ENCODE assay signal across 9 cellular contexts in the genomic region with DNA sequence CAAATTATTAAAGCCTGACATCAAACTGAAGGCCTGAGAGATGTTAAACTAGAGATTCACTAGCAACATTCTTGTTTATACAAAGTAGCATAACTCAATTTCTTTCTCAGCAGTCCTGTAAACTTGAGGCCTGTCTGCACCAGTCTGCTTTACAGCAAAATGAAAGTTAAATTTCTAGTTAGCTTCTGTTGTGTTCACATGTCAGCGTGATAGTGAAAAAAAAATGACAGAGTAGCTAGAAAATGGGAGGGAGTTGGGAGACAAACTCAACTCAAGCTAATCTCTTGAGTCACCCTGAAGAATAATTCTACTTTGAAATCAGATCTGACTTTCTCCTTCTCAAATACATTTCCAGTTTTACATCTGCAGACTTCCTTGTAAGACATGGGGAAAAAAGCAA. TPM values are rescaled to one million over a fixed set of nuclear protein-coding genes. Genes with fewer than 3 reads are reported as not detected.
A peak's percentile ranks its signal among the peaks of the same experiment; 100 is the strongest.
DNase-seq lines count a peak whose midpoint lies in the region; ATAC-seq and TF ChIP-seq lines count a peak whose summit lies in the region.
"Had no signal": no experiment of that assay in that cellular context is flagged by ENCODE, and none has a peak within 500 bp of the region (broad histone marks: within the 10 kb centered on the region; RNA-seq: fewer than 3 reads in every experiment).

No MANE protein-coding gene starts in this region.

- peak overlapping the region; percentile 42; the same call in 1 of the 2 replicates for H3K9ac ChIP-seq in IMR-90 (ENCODE audit: low read depth, low read length)

- no peak overlapping the region for H3K18ac ChIP-seq in IMR-90 (ENCODE audit: low read depth, low read length)

- H2BK5ac ChIP-seq in IMR-90 (ENCODE audit: low read depth, low read length, poor library complexity, severe bottlenecking): peak overlapping the region; percentile 91

- peak overlapping the region in 1 of 2 experiments; percentile 37; a peak in 1 of 4 replicates for H4K8ac ChIP-seq in IMR-90 (ENCODE audit: low read depth in 2 of 2, low read length in 2 of 2)

- TF ChIP-seq CTCF in IMR-90 (conservative IDR thresholded peaks at IDR 0.05; ENCODE audit: low read depth, low read length) (no peak), left lung (IDR thresholded peaks at IDR 0.05) (no peak)

- BruUV-seq in IMR-90 (replicated peaks; lab: Mats Ljungman, UMichigan): no TSS peak

- H3K27ac ChIP-seq in IMR-90 (ENCODE audit: insufficient read depth, low read length) (peak overlapping the region; percentile 89; the same call in 1 of the 2 replicates), left lung (peak overlapping the region; percentile 29 to 34)

- H3K4me3 ChIP-seq in IMR-90 (ENCODE audit: insufficient read depth, low read depth, low read length) (peak overlapping the region; percentile 17; the same call in 1 of the 2 replicates), left lung (no peak overlapping the region)

- no peaks in the 10 kb centered on the region for H3K9me3 ChIP-seq in IMR-90 (ENCODE audit: control insufficient read depth, insufficient read depth, low read length)
- H3K9me3 ChIP-seq in left lung: no peaks in the 10 kb centered on the region

- dilution Hi-C loops in IMR-90 (cut with HindIII; ENCODE audit: low sequenced_read_pairs, unreplicated experiment): no loop called here

- peaks cover 26 to 69% of the 10 kb centered on the region in 2 experiments for H3K79me1 ChIP-seq in IMR-90 (ENCODE audit: low read depth in 1 of 2, low read length in 2 of 2)

- 0 out of 2 replicates have a peak, but pooled peaks have one; percentile 4 for TF ChIP-seq RAD21 in IMR-90 (IDR thresholded peaks at IDR 0.05; ENCODE audit: low read length)

- H3K4me1 ChIP-seq in IMR-90 (ENCODE audit: control insufficient read depth, insufficient read depth, low read length): peaks cover 19% of the 10 kb centered on the region
- H3K4me1 ChIP-seq in left lung: peaks cover 9 to 21% of the 10 kb centered on the region in 2 donors

- in situ Hi-C loops in IMR-90 (cut with MboI; ENCODE audit: low sequenced_read_pairs): no loop called here

- POLR2A ChIA-PET in IMR-90 (lab: Charles Lee; ENCODE audit: unreplicated experiment): no interaction called here

- H2AK9ac ChIP-seq in IMR-90 (replicated peaks; ENCODE audit: low read depth, low read length, poor library complexity): no peak overlapping the region

- H4K20me1 ChIP-seq in IMR-90 (ENCODE audit: insufficient read depth, low read length): peaks cover 60% of the 10 kb centered on the region

- peak overlapping the region; percentile 48; the same call in 1 of the 2 replicates for H3K14ac ChIP-seq in IMR-90 (replicated peaks; ENCODE audit: low read depth, low read length)

- H2BK20ac ChIP-seq in IMR-90 (ENCODE audit: low read depth, low read length): no peak overlapping the region

- H4K5ac ChIP-seq in IMR-90 (ENCODE audit: low read depth, low read length): no peak overlapping the region; the same call in 1 of the 2 replicates

- H3K36me3 ChIP-seq in IMR-90 (ENCODE audit: control insufficient read depth, insufficient read depth, low read length) (peaks cover 2% of the 10 kb centered on the region; the same call in 1 of the 2 replicates), left lung (no peaks in the 10 kb centered on the region)

- peak overlapping the region; percentile 55; the same call in 1 of the 2 replicates for H3K4ac ChIP-seq in IMR-90 (ENCODE audit: low read depth, low read length)

- ATAC-seq in IMR-90 (ENCODE audit: low read depth): peak; percentile 79
- no peak for ATAC-seq in left lung
- ATAC-seq: activated T-cell treated with anti-CD3 and anti-CD28 coated beads, Interleukin-2, amount 50 U/mL, for 4 hours had no signal

- no peaks in the 10 kb centered on the region for H3K27me3 ChIP-seq in IMR-90 (ENCODE audit: control insufficient read depth, insufficient read depth, low read length)
- H3K27me3 ChIP-seq in left lung: peaks cover 0 to 6% of the 10 kb centered on the region in 2 donors

- peak overlapping the region; percentile 82; the same call in 1 of the 2 replicates for H3K23ac ChIP-seq in IMR-90 (ENCODE audit: low read depth, low read length)

- CTCF ChIA-PET in IMR-90 (lab: Yijun Ruan, JAX): interaction anchor here (0.6 to 1.1 kb wide), 3 partner anchors 43 to 123 kb away, joined by 4 read pairs; no protein-coding TSS in a partner anchor

- H2AK5ac ChIP-seq in IMR-90 (ENCODE audit: low read depth, low read length): no peak overlapping the region

- H2BK15ac ChIP-seq in IMR-90 (ENCODE audit: low read depth, low read length): no peak overlapping the region

- peak overlapping the region; percentile 97 for H3K4me2 ChIP-seq in IMR-90 (ENCODE audit: low read depth, low read length)

- intact Hi-C loops in IMR-90 (cut with micrococcal nuclease): no loop called here
- intact Hi-C loops in left lung (cut with DNase I): no loop called here

- H2AFZ ChIP-seq in IMR-90 (replicated peaks; ENCODE audit: low read length, poor library complexity): no peak overlapping the region

- peaks cover 14% of the 10 kb centered on the region for H3K9me1 ChIP-seq in IMR-90 (ENCODE audit: insufficient read depth, low read length)

- H4K91ac ChIP-seq in IMR-90 (ENCODE audit: insufficient read depth, low read depth, low read length): peak overlapping the region; percentile 24; the same call in 1 of the 2 replicates

- WGBS in IMR-90 (ENCODE audit: extremely low coverage in 2 of 2, insufficient read length in 1 of 2), 2 experiments: no CpG with 5 or more reads among the region's 1 CpG

- no peak for TF ChIP-seq POLR2A in IMR-90 (IDR thresholded peaks at IDR 0.05; ENCODE audit: low read depth, low read length)

- DNase-seq in IMR-90 (peak; percentile 90), amniotic epithelial cell (ENCODE audit: low read depth) (peak; percentile 84), left lung (no peak), stromal cell of bone marrow (ENCODE audit: low read depth) (peak; percentile 48), NCI-H526 treated with DMSO at 0.1 percent for 48 hours (lab: John Stamatoyannopoulos, UW) (no peak), germinal center (ENCODE audit: low spot score) (no peak), NCI-H446 (lab: John Stamatoyannopoulos, UW) (no peak)
- DNase-seq: activated T-cell treated with anti-CD3 and anti-CD28 coated beads, Interleukin-2, amount 50 U/mL, for 4 hours; NCI-H446 treated with DMSO at 0.1 percent for 48 hours had no signal

- 0 out of 2 replicates have a peak overlapping the region, but pooled peaks have one; percentile 16 for H3K56ac ChIP-seq in IMR-90 (ENCODE audit: extremely low read depth, insufficient read depth, low read length)

- H2BK120ac ChIP-seq in IMR-90 (ENCODE audit: low read depth, low read length): peak overlapping the region; percentile 29; the same call in 1 of the 2 replicates

TF ChIP-seq in IMR-90, 13 proteins besides CTCF, POLR2A, EP300 and RAD21:
- TF ChIP-seq MAZ (IDR thresholded peaks at IDR 0.05; ENCODE audit: borderline replicate concordance, low read depth, low read length): no peak
- TF ChIP-seq, protein P1, sequence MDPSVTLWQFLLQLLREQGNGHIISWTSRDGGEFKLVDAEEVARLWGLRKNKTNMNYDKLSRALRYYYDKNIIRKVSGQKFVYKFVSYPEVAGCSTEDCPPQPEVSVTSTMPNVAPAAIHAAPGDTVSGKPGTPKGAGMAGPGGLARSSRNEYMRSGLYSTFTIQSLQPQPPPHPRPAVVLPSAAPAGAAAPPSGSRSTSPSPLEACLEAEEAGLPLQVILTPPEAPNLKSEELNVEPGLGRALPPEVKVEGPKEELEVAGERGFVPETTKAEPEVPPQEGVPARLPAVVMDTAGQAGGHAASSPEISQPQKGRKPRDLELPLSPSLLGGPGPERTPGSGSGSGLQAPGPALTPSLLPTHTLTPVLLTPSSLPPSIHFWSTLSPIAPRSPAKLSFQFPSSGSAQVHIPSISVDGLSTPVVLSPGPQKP (IDR thresholded peaks at IDR 0.05; ENCODE audit: borderline replicate concordance, low read depth, low read length): no peak
- no peak for TF ChIP-seq NFE2L2 (IDR thresholded peaks at IDR 0.05; ENCODE audit: low read depth, low read length)
- TF ChIP-seq CHD1 (IDR thresholded peaks at IDR 0.05; ENCODE audit: low read depth, low read length): no peak
- no peak for TF ChIP-seq MAFK (IDR thresholded peaks at IDR 0.05; ENCODE audit: low read depth, low read length)
- no peak for TF ChIP-seq SMC3 (IDR thresholded peaks at IDR 0.05; ENCODE audit: low read depth, low read length)

RNA-seq across cellular contexts. Expression of a gene that starts 6.5 kb away (rescaled TPM):
- 178 and 227 TPM in 2 replicates for total RNA-seq in IMR-90 (2012; rRNA removed)
- 146 and 151 TPM in 2 replicates for polyA plus RNA-seq in IMR-90 (2012; rRNA removed)
- 70.2 and 96.3 TPM in 2 replicates for polyA plus RNA-seq in IMR-90 (2012; cell fraction: cytosol; rRNA removed)
- 131 and 234 TPM in 2 replicates for polyA plus RNA-seq in IMR-90 (2012; cell fraction: nucleus; rRNA removed; ENCODE audit: low replicate concordance)
- 10 to 100 TPM; 63.1 to 91.3 TPM for total RNA-seq in left lung

Comparison
In these comparisons a context has a peak if more than half of its experiments do, and no peak if none do; other contexts are left out.
1. DNase-seq: peak in IMR-90 (single experiment), amniotic epithelial cell (single experiment) and stromal cell of bone marrow (single experiment); none in left lung (0 of 2), NCI-H526 treated with DMSO at 0.1 percent for 48 hours (single experiment), germinal center (single experiment) and NCI-H446 (0 of 2).